Comparison of ENCODE assay signal across 1 cellular context in genomic region chr1:168341576-168341975, GRCh38.
TF ChIP-seq lines count a peak whose summit lies in the region.

No MANE protein-coding gene starts in this region.

TF ChIP-seq in K562, 482 proteins besides CTCF, POLR2A, EP300 and RAD21 (continued from another document):
- TF ChIP-seq ZMIZ1 (IDR thresholded peaks at IDR 0.05; ENCODE audit: low read depth in 2 of 2, low read length in 2 of 2): no peak
TF ChIP-seq in K562: peak in this region for 0.
